Comparison of ENCODE assay signal across 20 cellular contexts in the genomic region with DNA sequence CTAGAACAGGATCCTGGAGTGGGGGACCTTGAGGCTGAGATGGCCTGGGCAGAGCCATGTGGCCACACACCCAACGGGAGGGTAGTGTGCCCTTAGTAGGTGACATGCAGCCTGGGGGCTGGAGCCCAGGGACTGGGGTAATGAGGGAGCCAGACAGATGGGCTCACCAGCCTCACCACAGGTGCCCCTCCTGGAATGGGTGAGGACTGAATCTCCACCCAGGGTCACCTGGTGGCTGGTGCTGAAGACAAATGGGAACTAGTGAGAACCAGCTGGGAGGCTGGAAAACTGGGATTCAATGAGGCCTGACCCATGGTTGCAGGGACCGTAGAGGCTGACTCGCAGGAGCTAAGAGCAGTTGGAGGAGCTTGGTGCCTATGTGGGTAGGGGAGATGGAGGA. TPM values are rescaled to one million over a fixed set of nuclear protein-coding genes. Genes with fewer than 3 reads are reported as not detected.
"Had no signal": no experiment of that assay in that cellular context is flagged by ENCODE, and none has a peak within 500 bp of the region (broad histone marks: within the 10 kb centered on the region; RNA-seq: fewer than 3 reads in every experiment).

No MANE protein-coding gene starts in this region.

- FAIRE-seq: endothelial cell of umbilical vein, keratinocyte, small intestine had no signal

- H3K36me3 ChIP-seq: colonic mucosa, right atrium auricular region had no signal

- H3K9me3 ChIP-seq: colonic mucosa, right atrium auricular region, tibial artery had no signal

- H3K4me3 ChIP-seq: colonic mucosa, lung, right atrium auricular region, tibial artery had no signal

- DNase-seq: colonic mucosa; dermis blood vessel endothelial cell; effector CD4-positive, alpha-beta T cell; endodermal cell; erythroblast; foreskin keratinocyte; immature natural killer cell; left colon; left ventricle myocardium superior; mesenchymal stem cell; naive B cell; nephron progenitor cell; small intestine; stimulated activated CD4-positive, alpha-beta T cell treated with anti-CD3 and anti-CD28 coated beads, Interleukin-12 subunit alpha, Interleukin-12 subunit beta, amount 100 ng/mL, for 4 hours; stimulated activated naive CD4-positive, alpha-beta T cell treated with Interleukin-2 at 50 U/mL for 16 hours had no signal

- ATAC-seq: foreskin keratinocyte, left colon, left ventricle myocardium superior had no signal

- H3K4me1 ChIP-seq: colonic mucosa, right atrium auricular region, tibial artery had no signal

- H3K27ac ChIP-seq: colonic mucosa, foreskin keratinocyte, right atrium auricular region, tibial artery had no signal

RNA-seq across cellular contexts. Expression of gene ZP3, which starts 6.1 kb away (rescaled TPM):
- total RNA-seq: left ventricle myocardium superior had no signal
